Comparison of ENCODE assay signal across 9 cellular contexts in genomic region chr1:167820684-167821355, GRCh38.
DNase-seq lines count a peak whose midpoint lies in the region; ATAC-seq and TF ChIP-seq lines count a peak whose summit lies in the region.
"Had no signal": no experiment of that assay in that cellular context is flagged by ENCODE, and none has a peak within 500 bp of the region (broad histone marks: within the 10 kb centered on the region; RNA-seq: fewer than 3 reads in every experiment).

No MANE protein-coding gene starts in this region.

- TF ChIP-seq CTCF in SK-N-SH (IDR thresholded peaks at IDR 0.05) (no peak), sigmoid colon (IDR thresholded peaks at IDR 0.05) (no peak), left lung (IDR thresholded peaks at IDR 0.05) (no peak)

- no peaks in the 10 kb centered on the region for H4K20me1 ChIP-seq in SK-N-SH (ENCODE audit: insufficient read depth)

- H3K36me3 ChIP-seq in SK-N-SH (replicated peaks in 1 of 2; ENCODE audit: control insufficient read depth in 1 of 2, insufficient read depth in 2 of 2, low read length in 1 of 2): peaks cover 0 to under 1% of the 10 kb centered on the region in 2 experiments
- H3K36me3 ChIP-seq in sigmoid colon: no peaks in the 10 kb centered on the region
- H3K36me3 ChIP-seq in left lung: no peaks in the 10 kb centered on the region
- H3K36me3 ChIP-seq: BE2C had no signal

- H3K27me3 ChIP-seq in SK-N-SH (ENCODE audit: insufficient read depth) (no peaks in the 10 kb centered on the region), sigmoid colon (no peaks in the 10 kb centered on the region), left lung (no peaks in the 10 kb centered on the region)
- H3K27me3 ChIP-seq: BE2C had no signal

- peak overlapping the region in 1 of 2 experiments; percentile 99; a peak in 2 of 4 replicates for H3K27ac ChIP-seq in SK-N-SH (ENCODE audit: low read depth in 2 of 2, low read length in 1 of 2)
- H3K27ac ChIP-seq in sigmoid colon: peak overlapping the region; percentile 69 to 86 (median 78)
- peak overlapping the region in 1 of 2 donors; percentile 54 for H3K27ac ChIP-seq in left lung

- H3K9ac ChIP-seq in SK-N-SH: peak overlapping the region; percentile 63

- H3K4me1 ChIP-seq in SK-N-SH (ENCODE audit: control insufficient read depth in 1 of 2, insufficient read depth in 2 of 2, low read depth in 1 of 2, low read length in 1 of 2): peaks cover 0 to 16% of the 10 kb centered on the region in 2 experiments; a peak in 1 of 4 replicates
- H3K4me1 ChIP-seq in sigmoid colon: peaks cover 0 to 7% (median 2%) of the 10 kb centered on the region in 4 donors
- H3K4me1 ChIP-seq in left lung: peaks cover 5 to 12% of the 10 kb centered on the region in 2 donors

- ATAC-seq in esophagus mucosa (peak; percentile 74), left lung (no peak)

- H3K9me2 ChIP-seq in SK-N-SH: no peaks in the 10 kb centered on the region

- peaks cover 1% of the 10 kb centered on the region; the same call in 1 of the 2 replicates for H3K9me3 ChIP-seq in SK-N-SH
- H3K9me3 ChIP-seq in sigmoid colon: no peaks in the 10 kb centered on the region
- peaks cover 0 to 2% of the 10 kb centered on the region in 2 donors for H3K9me3 ChIP-seq in left lung
- H3K9me3 ChIP-seq: BE2C had no signal

- H2AFZ ChIP-seq in SK-N-SH (ENCODE audit: low read depth): peak overlapping the region; percentile 61; the same call in 1 of the 2 replicates

- DNase-seq in Daoy (ENCODE audit: low read depth) (peak; percentile 46), SK-N-SH (no peak), sigmoid colon (no peak), NCI-H1092 treated with DMSO at 0.1 percent for 48 hours (lab: John Stamatoyannopoulos, UW) (no peak), left lung (no peak), posterior cingulate gyrus (no peak)
- DNase-seq in activated CD4-positive, CD25-positive, alpha-beta regulatory T cell (lab: John Stamatoyannopoulos, UW): no peak

- no peak for TF ChIP-seq RAD21 in SK-N-SH (IDR thresholded peaks at IDR 0.05; ENCODE audit: low read length)

- POLR2A ChIA-PET in SK-N-SH (lab: Yijun Ruan, JAX): no interaction called here

- H3K79me2 ChIP-seq in SK-N-SH (ENCODE audit: insufficient read depth): peaks cover 6% of the 10 kb centered on the region; the same call in 1 of the 2 replicates

- TF ChIP-seq EP300 in SK-N-SH (IDR thresholded peaks at IDR 0.05; ENCODE audit: borderline replicate concordance in 1 of 2, low read depth in 1 of 2, low read length in 1 of 2) (no peak), sigmoid colon (IDR thresholded peaks at IDR 0.05) (no peak)

- intact Hi-C loops in sigmoid colon (cut with DNase I): no loop called here
- intact Hi-C loops in left lung (cut with DNase I): no loop called here
- intact Hi-C loops in posterior cingulate gyrus (cut with DNase I): no loop called here

- no peak for TF ChIP-seq POLR2A in sigmoid colon (IDR thresholded peaks at IDR 0.05)

- CTCF ChIA-PET in SK-N-SH (lab: Yijun Ruan, JAX): interaction anchor here (1.0 to 1.6 kb wide), 2 partner anchors 11 to 261 kb away, joined by 4 read pairs; no protein-coding TSS in a partner anchor

- H3K4me3 ChIP-seq in SK-N-SH (ENCODE audit: low read depth in 2 of 2, low read length in 1 of 2): no peak overlapping the region; a peak in 1 of 4 replicates
- H3K4me3 ChIP-seq in sigmoid colon: no peak overlapping the region
- no peak overlapping the region for H3K4me3 ChIP-seq in left lung

- H3F3A ChIP-seq in SK-N-SH (replicated peaks; ENCODE audit: insufficient read depth): peaks cover 32% of the 10 kb centered on the region

- H3K4me2 ChIP-seq in SK-N-SH: peak overlapping the region; percentile 65

- WGBS in SK-N-SH (ENCODE audit: low lambda C conversion rate): 90% methylated on average over 12 of the region's 12 CpGs
- WGBS in sigmoid colon, 2 donors: 90 to 93% methylated on average over 12 of the region's 12 CpGs

TF ChIP-seq in SK-N-SH, 30 proteins besides CTCF, POLR2A, EP300 and RAD21:
- TF ChIP-seq, protein P1, sequence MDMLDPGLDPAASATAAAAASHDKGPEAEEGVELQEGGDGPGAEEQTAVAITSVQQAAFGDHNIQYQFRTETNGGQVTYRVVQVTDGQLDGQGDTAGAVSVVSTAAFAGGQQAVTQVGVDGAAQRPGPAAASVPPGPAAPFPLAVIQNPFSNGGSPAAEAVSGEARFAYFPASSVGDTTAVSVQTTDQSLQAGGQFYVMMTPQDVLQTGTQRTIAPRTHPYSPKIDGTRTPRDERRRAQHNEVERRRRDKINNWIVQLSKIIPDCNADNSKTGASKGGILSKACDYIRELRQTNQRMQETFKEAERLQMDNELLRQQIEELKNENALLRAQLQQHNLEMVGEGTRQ (IDR thresholded peaks at IDR 0.05; ENCODE audit: borderline replicate concordance, low read depth, low read length): no peak
- TF ChIP-seq RXRA (IDR thresholded peaks at IDR 0.05; ENCODE audit: borderline replicate concordance, low read depth) (no peak), GATA2 (CRISPR knock-in tag; IDR thresholded peaks at IDR 0.05) (no peak), NRF1 (IDR thresholded peaks at IDR 0.05; ENCODE audit: low read depth, low read length) (no peak), ELF1 (IDR thresholded peaks at IDR 0.05) (no peak), NFIC (IDR thresholded peaks at IDR 0.05; ENCODE audit: borderline replicate concordance) (no peak), JUND (IDR thresholded peaks at IDR 0.05) (no peak), FOSL2 (IDR thresholded peaks at IDR 0.05; ENCODE audit: borderline replicate concordance, low read depth) (no peak)
- TF ChIP-seq, protein P2, sequence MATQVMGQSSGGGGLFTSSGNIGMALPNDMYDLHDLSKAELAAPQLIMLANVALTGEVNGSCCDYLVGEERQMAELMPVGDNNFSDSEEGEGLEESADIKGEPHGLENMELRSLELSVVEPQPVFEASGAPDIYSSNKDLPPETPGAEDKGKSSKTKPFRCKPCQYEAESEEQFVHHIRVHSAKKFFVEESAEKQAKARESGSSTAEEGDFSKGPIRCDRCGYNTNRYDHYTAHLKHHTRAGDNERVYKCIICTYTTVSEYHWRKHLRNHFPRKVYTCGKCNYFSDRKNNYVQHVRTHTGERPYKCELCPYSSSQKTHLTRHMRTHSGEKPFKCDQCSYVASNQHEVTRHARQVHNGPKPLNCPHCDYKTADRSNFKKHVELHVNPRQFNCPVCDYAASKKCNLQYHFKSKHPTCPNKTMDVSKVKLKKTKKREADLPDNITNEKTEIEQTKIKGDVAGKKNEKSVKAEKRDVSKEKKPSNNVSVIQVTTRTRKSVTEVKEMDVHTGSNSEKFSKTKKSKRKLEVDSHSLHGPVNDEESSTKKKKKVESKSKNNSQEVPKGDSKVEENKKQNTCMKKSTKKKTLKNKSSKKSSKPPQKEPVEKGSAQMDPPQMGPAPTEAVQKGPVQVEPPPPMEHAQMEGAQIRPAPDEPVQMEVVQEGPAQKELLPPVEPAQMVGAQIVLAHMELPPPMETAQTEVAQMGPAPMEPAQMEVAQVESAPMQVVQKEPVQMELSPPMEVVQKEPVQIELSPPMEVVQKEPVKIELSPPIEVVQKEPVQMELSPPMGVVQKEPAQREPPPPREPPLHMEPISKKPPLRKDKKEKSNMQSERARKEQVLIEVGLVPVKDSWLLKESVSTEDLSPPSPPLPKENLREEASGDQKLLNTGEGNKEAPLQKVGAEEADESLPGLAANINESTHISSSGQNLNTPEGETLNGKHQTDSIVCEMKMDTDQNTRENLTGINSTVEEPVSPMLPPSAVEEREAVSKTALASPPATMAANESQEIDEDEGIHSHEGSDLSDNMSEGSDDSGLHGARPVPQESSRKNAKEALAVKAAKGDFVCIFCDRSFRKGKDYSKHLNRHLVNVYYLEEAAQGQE (IDR thresholded peaks at IDR 0.05; ENCODE audit: low read depth, low read length): no peak
